In genomic region chr14:101813171-101813759, GRCh38 we compare ENCODE assay signal across 1 cellular context.
TF ChIP-seq lines count a peak whose summit lies in the region.

No MANE protein-coding gene starts in this region.

TF ChIP-seq in IMR-90, 13 proteins besides CTCF, POLR2A, EP300 and RAD21 (continued from another document):
- TF ChIP-seq ELK1 (IDR thresholded peaks at IDR 0.05; ENCODE audit: borderline replicate concordance, low read depth, low read length) (no peak), MAFK (IDR thresholded peaks at IDR 0.05; ENCODE audit: low read depth, low read length) (no peak), MXI1 (IDR thresholded peaks at IDR 0.05; ENCODE audit: borderline replicate concordance, low read depth, low read length) (no peak), SMC3 (IDR thresholded peaks at IDR 0.05; ENCODE audit: low read depth, low read length) (no peak), CHD1 (IDR thresholded peaks at IDR 0.05; ENCODE audit: low read depth, low read length) (no peak), BHLHE40 (IDR thresholded peaks at IDR 0.05; ENCODE audit: low read depth, low read length) (no peak), USF2 (IDR thresholded peaks at IDR 0.05; ENCODE audit: low read depth, low read length) (no peak)
TF ChIP-seq in IMR-90: peak in this region for 0.
